Comparison of ENCODE assay signal across 8 cellular contexts in genomic region chr6:19024737-19025136, GRCh38.
DNase-seq lines count a peak whose midpoint lies in the region; ATAC-seq and TF ChIP-seq lines count a peak whose summit lies in the region.

No MANE protein-coding gene starts in this region.

- TF ChIP-seq CTCF in GM13977 (IDR thresholded peaks at IDR 0.05; ENCODE audit: extremely low read depth, insufficient read depth, missing control alignments) (peak; percentile 21), cardiac fibroblast (IDR thresholded peaks at IDR 0.05; ENCODE audit: low read depth, low read length) (peak; percentile 52), neural crest cell (conservative IDR thresholded peaks at IDR 0.05) (peak; percentile 75)

- no peak overlapping the region for H3K27ac Mint-ChIP-seq in neural crest cell (ENCODE audit: unreplicated experiment)

- H3K27me3 Mint-ChIP-seq in neural crest cell (ENCODE audit: low read depth), result no peaks in the 10 kb centered on the region

- in situ Hi-C loops in GM13977 (cut with MboI; ENCODE audit: low pct_unique_long_range_greater_than_20kb, low sequenced_read_pairs, unreplicated experiment), result no loop called here

- DNase-seq in GM13977 (ENCODE audit: low spot score) (no peak), NCI-H2171 treated with DMSO at 0.1 percent for 48 hours (lab: John Stamatoyannopoulos, UW) (peak; percentile 86), cardiac fibroblast (ENCODE audit: low read depth in 2 of 2) (peak; percentile 51 to 55), neural crest cell (ENCODE audit: low read depth, low spot score) (peak; percentile 28), T1000 (lab: John Stamatoyannopoulos, UW) (no peak)
- DNase-seq in activated naive CD4-positive, alpha-beta T cell treated with anti-CD3 and anti-CD28 coated beads, Interleukin-2, amount 50 U/mL, for 16 hours, result no peak

- H3K4me1 Mint-ChIP-seq in neural crest cell, result peaks cover 5% of the 10 kb centered on the region

- H3K4me3 ChIP-seq in cardiac fibroblast (replicated peaks in 1 of 2; ENCODE audit: low read depth in 2 of 2, low read length in 2 of 2), result no peak overlapping the region

- no peak for TF ChIP-seq POLR2A in GM18505 (IDR thresholded peaks at IDR 0.05; ENCODE audit: borderline replicate concordance, extremely low read depth, insufficient read depth, insufficient read length)

- no peak overlapping the region for H3K4me3 Mint-ChIP-seq in neural crest cell

- H3K9me3 Mint-ChIP-seq in neural crest cell, result peaks cover 3% of the 10 kb centered on the region

- peaks cover 2% of the 10 kb centered on the region for H3K36me3 Mint-ChIP-seq in neural crest cell (ENCODE audit: low read depth)

- ATAC-seq in HG03442 (IDR thresholded peaks at IDR 0.05; ENCODE audit: unreplicated experiment) (no peak), GM18505 (IDR thresholded peaks at IDR 0.05; ENCODE audit: unreplicated experiment) (no peak)

Comparison
In these comparisons a context has a peak if more than half of its experiments do, and no peak if none do; other contexts are left out.
1. DNase-seq: peak in NCI-H2171 treated with DMSO at 0.1 percent for 48 hours (single experiment), cardiac fibroblast (2 of 2) and neural crest cell (single experiment); none in GM13977 (single experiment), T1000 (single experiment) and activated naive CD4-positive, alpha-beta T cell treated with anti-CD3 and anti-CD28 coated beads, Interleukin-2, amount 50 U/mL, for 16 hours (single experiment).
2. CTCF ChIP-seq: peak in every context shown above with its lines; median percentile 75 in neural crest cell; 52 in cardiac fibroblast; 21 in GM13977.